ENCODE assay signal across 12 cellular contexts in the genomic region with DNA sequence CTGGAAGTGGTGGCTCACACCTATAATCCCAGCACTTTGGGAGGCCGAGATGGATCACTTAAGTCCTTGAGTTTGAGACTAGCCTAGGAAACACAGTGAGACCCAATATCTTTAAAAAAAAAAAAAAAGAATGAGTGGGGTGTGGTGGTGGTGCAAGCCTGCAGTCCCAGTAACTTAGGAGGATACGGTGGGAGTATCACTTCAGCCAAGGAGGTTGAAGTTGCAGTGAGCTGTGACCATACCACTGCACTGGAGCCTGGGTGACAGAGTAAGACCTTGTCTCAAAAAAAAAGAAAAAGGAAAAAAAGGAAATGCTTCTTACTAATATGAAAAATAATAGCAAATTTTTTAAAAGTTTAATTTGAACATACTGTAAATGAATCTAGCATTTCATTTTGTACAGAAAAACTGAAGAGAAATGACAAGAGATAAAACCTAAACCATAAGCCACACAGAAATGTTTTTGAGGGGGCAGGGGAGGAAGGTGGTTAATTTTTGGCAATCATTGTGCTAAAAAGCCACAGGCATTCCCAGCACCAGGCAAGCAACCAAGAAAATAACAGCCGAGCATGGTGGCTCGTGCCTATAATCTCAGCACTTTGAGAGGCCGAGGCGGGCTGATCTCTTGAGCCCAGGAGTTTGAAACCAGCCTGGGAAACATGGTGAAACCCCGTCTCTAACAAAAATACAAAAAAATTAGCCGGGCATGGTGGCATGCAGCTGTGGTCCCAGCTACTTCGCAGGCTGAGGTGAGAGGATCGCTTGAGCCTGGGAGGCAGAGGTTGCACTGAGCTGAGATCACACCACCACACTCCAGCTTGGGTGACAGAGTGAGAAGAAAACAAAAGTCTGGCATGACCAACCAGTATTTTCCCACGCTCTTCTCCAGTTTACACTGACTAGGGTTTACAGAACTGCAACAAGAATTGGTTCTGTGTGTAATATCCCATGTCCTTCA.
DNase-seq lines count a peak whose midpoint lies in the region; ATAC-seq and TF ChIP-seq lines count a peak whose summit lies in the region.
"Had no signal": no experiment of that assay in that cellular context is flagged by ENCODE, and none has a peak within 500 bp of the region (broad histone marks: within the 10 kb centered on the region; RNA-seq: fewer than 3 reads in every experiment).

No MANE protein-coding gene starts in this region.

- no peak for TF ChIP-seq CTCF in mesothelial cell of epicardium (IDR thresholded peaks at IDR 0.05; ENCODE audit: unreplicated experiment)

- no peak overlapping the region for H3K4me3 ChIP-seq in SJCRH30

- H3K27ac ChIP-seq in SJCRH30 = no peak overlapping the region
- H3K27ac ChIP-seq: parathyroid adenoma had no signal

- peak; percentile 82 for DNase-seq in Daoy (ENCODE audit: low read depth)
- peak; percentile 63 for DNase-seq in H4 (ENCODE audit: low spot score)
- DNase-seq in SJCRH30 = peak; percentile 13 to 29
- DNase-seq in kidney tubule cell (ENCODE audit: low spot score) = peak; percentile 72
- DNase-seq in Kasumi-1 (lab: John Stamatoyannopoulos, UW) = no peak
- DNase-seq in mesothelial cell of epicardium (ENCODE audit: low spot score in 2 of 2, unreplicated experiment in 2 of 2) = no peak
- DNase-seq in foreskin melanocyte = no peak
- DNase-seq: activated CD4-positive, alpha-beta T cell treated with anti-CD3 and anti-CD28 coated beads for 36 hours; amygdala had no signal

- H3K36me3 ChIP-seq in SJCRH30 = no peaks in the 10 kb centered on the region

- no peaks in the 10 kb centered on the region for H3K9me3 Mint-ChIP-seq in mesothelial cell of epicardium
- H3K9me3 Mint-ChIP-seq: CD14-positive monocyte had no signal

- no peak for ATAC-seq in HG02973 (IDR thresholded peaks at IDR 0.05; ENCODE audit: unreplicated experiment)
- ATAC-seq: activated CD4-positive, alpha-beta T cell treated with anti-CD3 and anti-CD28 coated beads for 36 hours had no signal

- H3K27me3 ChIP-seq in SJCRH30 = no peaks in the 10 kb centered on the region

- H3K27me3 Mint-ChIP-seq in mesothelial cell of epicardium (ENCODE audit: low read depth) = no peaks in the 10 kb centered on the region

- H3K4me3 Mint-ChIP-seq in mesothelial cell of epicardium = no peak overlapping the region
- H3K4me3 Mint-ChIP-seq: activated CD4-positive, alpha-beta T cell treated with anti-CD3 and anti-CD28 coated beads for 36 hours; CD14-positive monocyte had no signal

- H3K4me1 Mint-ChIP-seq in mesothelial cell of epicardium = peaks cover 5% of the 10 kb centered on the region
- H3K4me1 Mint-ChIP-seq: activated CD4-positive, alpha-beta T cell treated with anti-CD3 and anti-CD28 coated beads for 36 hours; CD14-positive monocyte had no signal

- no peak overlapping the region for H3K27ac Mint-ChIP-seq in mesothelial cell of epicardium
- H3K27ac Mint-ChIP-seq: activated CD4-positive, alpha-beta T cell treated with anti-CD3 and anti-CD28 coated beads for 36 hours; CD14-positive monocyte had no signal

- H3K9me3 ChIP-seq in SJCRH30 (replicated peaks) = no peaks in the 10 kb centered on the region

- H3K36me3 Mint-ChIP-seq in mesothelial cell of epicardium = no peaks in the 10 kb centered on the region
- H3K36me3 Mint-ChIP-seq: CD14-positive monocyte had no signal

- H3K4me1 ChIP-seq in SJCRH30 = 0 out of 2 replicates have a peak, but pooled peaks cover 3% of the 10 kb centered on the region
- H3K4me1 ChIP-seq: parathyroid adenoma had no signal

Comparison
In these comparisons a context has a peak if more than half of its experiments do, and no peak if none do; other contexts are left out.
1. DNase-seq: peak in Daoy (single experiment), H4 (single experiment), SJCRH30 (2 of 2) and kidney tubule cell (single experiment); none in Kasumi-1 (0 of 2), mesothelial cell of epicardium (0 of 2) and foreskin melanocyte (single experiment).